Comparison of ENCODE assay signal across 22 cellular contexts in genomic region chr20:37420610-37421009, GRCh38.
A peak's percentile ranks its signal among the peaks of the same experiment; 100 is the strongest.
DNase-seq lines count a peak whose midpoint lies in the region; ATAC-seq, FAIRE-seq and TF ChIP-seq lines count a peak whose summit lies in the region.
"Had no signal": no experiment of that assay in that cellular context is flagged by ENCODE, and none has a peak within 500 bp of the region (broad histone marks: within the 10 kb centered on the region; RNA-seq: fewer than 3 reads in every experiment).

No MANE protein-coding gene starts in this region.

- no peak for TF ChIP-seq CTCF in bronchial epithelial cell (IDR thresholded peaks at IDR 0.05; ENCODE audit: insufficient read depth, low read length, severe bottlenecking)

- H3K27ac ChIP-seq in mesendoderm (ENCODE audit: low read depth, low read length) (no peak overlapping the region), trophoblast cell (ENCODE audit: low read depth, low read length) (no peak overlapping the region)
- H3K27ac ChIP-seq: A549 had no signal

- H3K4ac ChIP-seq in mesendoderm (ENCODE audit: low read depth, low read length), result no peak overlapping the region
- H3K4ac ChIP-seq in trophoblast cell (ENCODE audit: low read depth, low read length), result no peak overlapping the region

- no peak overlapping the region for H3K14ac ChIP-seq in trophoblast cell (ENCODE audit: low read length)

- H2BK15ac ChIP-seq in mesendoderm (replicated peaks; ENCODE audit: low read depth), result no peak overlapping the region

- H2BK120ac ChIP-seq in mesendoderm (ENCODE audit: low read depth, low read length) (no peak overlapping the region), trophoblast cell (ENCODE audit: insufficient read depth, low read length, poor library complexity) (no peak overlapping the region)

- no peak overlapping the region for H4K5ac ChIP-seq in mesendoderm (ENCODE audit: low read length)

- peak overlapping the region; percentile 22 for H3K56ac ChIP-seq in mesendoderm (ENCODE audit: low read length)

- no peak overlapping the region for H2AFZ ChIP-seq in trophoblast cell (ENCODE audit: insufficient read depth, low read length, poor library complexity)

- FAIRE-seq in HTR-8/SVneo (lab: Jason Lieb, UNC), result peak; percentile 100
- peak; percentile 82 for FAIRE-seq in bronchial epithelial cell (lab: Jason Lieb, UNC)
- FAIRE-seq: A549, G401.6, GM19239 had no signal

- DNase-seq in HTR-8/SVneo (ENCODE audit: insufficient read length, low spot score), result no peak
- no peak for DNase-seq in bronchial epithelial cell (ENCODE audit: low read depth)
- no peak for DNase-seq in mesendoderm
- DNase-seq in trophoblast cell, result no peak
- DNase-seq: H7, KBM-7, NCI-H1105 treated with DMSO at 0.1 percent for 48 hours, NCI-H1694, NCI-H2081, NCI-H2171, NCI-H345, NCI-H524, NCI-H774, SIG-M5, SK-N-SH had no signal

- H3K4me1 ChIP-seq in mesendoderm (ENCODE audit: control insufficient read depth, low read depth, low read length) (no peaks in the 10 kb centered on the region), trophoblast cell (ENCODE audit: control insufficient read depth in 1 of 2, insufficient read depth in 2 of 2, low read length in 2 of 2) (no peaks in the 10 kb centered on the region)
- H3K4me1 ChIP-seq: A549 had no signal

- H4K8ac ChIP-seq in mesendoderm (ENCODE audit: low read depth, low read length) (no peak overlapping the region), trophoblast cell (ENCODE audit: low read depth, low read length) (no peak overlapping the region)

- H2AK5ac ChIP-seq in mesendoderm (ENCODE audit: low read length) (no peak overlapping the region), trophoblast cell (ENCODE audit: low read length) (no peak overlapping the region)

- H3K79me1 ChIP-seq in mesendoderm (ENCODE audit: low read length) (no peaks in the 10 kb centered on the region), trophoblast cell (ENCODE audit: low read length) (no peaks in the 10 kb centered on the region)

- H3K18ac ChIP-seq in mesendoderm (ENCODE audit: low read length), result no peak overlapping the region
- H3K18ac ChIP-seq in trophoblast cell (ENCODE audit: low read length), result no peak overlapping the region

- H2BK12ac ChIP-seq in trophoblast cell (ENCODE audit: low read length), result no peak overlapping the region

- H3K23ac ChIP-seq in mesendoderm (ENCODE audit: low read length) (no peak overlapping the region), trophoblast cell (ENCODE audit: low read length) (peak overlapping the region; percentile 95)

- H3K27me3 ChIP-seq in bronchial epithelial cell (ENCODE audit: control insufficient read depth, insufficient read depth, low read length) (peaks cover 39% of the 10 kb centered on the region), mesendoderm (ENCODE audit: insufficient read depth, low read length, poor library complexity) (no peaks in the 10 kb centered on the region), trophoblast cell (ENCODE audit: insufficient read depth, low read length) (no peaks in the 10 kb centered on the region)

- no peak overlapping the region for H4K12ac ChIP-seq in trophoblast cell (ENCODE audit: low read depth, low read length)

- H3K9ac ChIP-seq in mesendoderm (ENCODE audit: low read length), result no peak overlapping the region
- no peak overlapping the region for H3K9ac ChIP-seq in trophoblast cell (ENCODE audit: low read length)
- H3K9ac ChIP-seq: SK-N-SH had no signal

- H3K9me3 ChIP-seq in trophoblast cell (ENCODE audit: insufficient read depth, low read depth, low read length), result peaks cover 10% of the 10 kb centered on the region
- H3K9me3 ChIP-seq: A549, SK-N-SH had no signal

- H3K36me3 ChIP-seq in bronchial epithelial cell (ENCODE audit: control insufficient read depth, insufficient read depth, low read length) (no peaks in the 10 kb centered on the region), mesendoderm (ENCODE audit: control insufficient read depth, insufficient read depth, low read length) (no peaks in the 10 kb centered on the region), trophoblast cell (ENCODE audit: control insufficient read depth in 1 of 2, insufficient read depth in 2 of 2, low read length in 2 of 2) (peaks cover 0 to 2% of the 10 kb centered on the region in 2 experiments)

- H2BK5ac ChIP-seq in mesendoderm (ENCODE audit: low read length) (no peak overlapping the region), trophoblast cell (ENCODE audit: low read depth, low read length, poor library complexity) (no peak overlapping the region)

- H3K79me2 ChIP-seq in mesendoderm (ENCODE audit: control insufficient read depth, insufficient read depth, low read length) (no peaks in the 10 kb centered on the region), trophoblast cell (ENCODE audit: control insufficient read depth, insufficient read depth, low read length, poor library complexity) (no peaks in the 10 kb centered on the region)

- no peak overlapping the region for H3K4me2 ChIP-seq in mesendoderm (ENCODE audit: low read length)
- no peak overlapping the region for H3K4me2 ChIP-seq in trophoblast cell (ENCODE audit: low read length)
- H3K4me2 ChIP-seq: A549, SK-N-SH had no signal

- H4K91ac ChIP-seq in trophoblast cell (ENCODE audit: low read depth, low read length), result no peak overlapping the region

- WGBS in mesendoderm (ENCODE audit: extremely low coverage, insufficient coverage, low lambda C conversion rate), result no CpG with 5 or more reads among the region's 13 CpGs
- WGBS in trophoblast cell (ENCODE audit: extremely low coverage, insufficient coverage, insufficient read length), result no CpG with 5 or more reads among the region's 13 CpGs

- H3K4me3 ChIP-seq in bronchial epithelial cell (ENCODE audit: low read depth, low read length) (no peak overlapping the region), mesendoderm (ENCODE audit: low read length) (no peak overlapping the region), trophoblast cell (ENCODE audit: low read depth, low read length) (peak overlapping the region; percentile 46)
- H3K4me3 ChIP-seq: A549 had no signal

- ATAC-seq in HG02973 (IDR thresholded peaks at IDR 0.05; ENCODE audit: unreplicated experiment), result no peak
- ATAC-seq in GM21529 (IDR thresholded peaks at IDR 0.05; ENCODE audit: unreplicated experiment), result no peak
- ATAC-seq in HG02763 (IDR thresholded peaks at IDR 0.05; ENCODE audit: unreplicated experiment), result no peak
- ATAC-seq: A549, Panc1 had no signal
